ENCODE assay signal across 24 cellular contexts in genomic region chr17:32881054-32881453, GRCh38. TPM values are rescaled to one million over a fixed set of nuclear protein-coding genes. Genes with fewer than 3 reads are reported as not detected.
DNase-seq lines count a peak whose midpoint lies in the region; TF ChIP-seq lines count a peak whose summit lies in the region.
"Had no signal": no experiment of that assay in that cellular context is flagged by ENCODE, and none has a peak within 500 bp of the region (broad histone marks: within the 10 kb centered on the region; RNA-seq: fewer than 3 reads in every experiment).

No MANE protein-coding gene starts in this region.

- peaks cover 3 to 4% of the 10 kb centered on the region in 2 donors for H3K4me1 ChIP-seq in neuronal stem cell (ENCODE audit: control insufficient read depth in 2 of 2, insufficient read depth in 1 of 2, low read depth in 1 of 2, low read length in 2 of 2)
- peaks cover 0 to 10% (median 1%) of the 10 kb centered on the region in 4 donors for H3K4me1 ChIP-seq in Peyer's patch
- no peaks in the 10 kb centered on the region for H3K4me1 ChIP-seq in endodermal cell (ENCODE audit: control insufficient read depth, insufficient read depth, low read length)

- H2BK15ac ChIP-seq in neuronal stem cell (ENCODE audit: low read length): no peak overlapping the region

- DNase-seq in GM03348 (ENCODE audit: low spot score) (peak; percentile 35), NAMALWA (ENCODE audit: low spot score) (peak; percentile 10), SK-N-MC (ENCODE audit: low read depth, low spot score) (no peak), neuronal stem cell (ENCODE audit: low spot score) (no peak), Peyer's patch (no peak), SKM-1 (lab: John Stamatoyannopoulos, UW; ENCODE audit: unreplicated experiment) (no peak), endodermal cell (no peak)
- DNase-seq: activated CD4-positive, alpha-beta T cell treated with anti-CD3 and anti-CD28 coated beads, Interleukin-2, amount 50 U/mL, for 1 hour; CD8-positive, alpha-beta T cell; GDM1; H9; left ventricle myocardium superior; midbrain; natural killer cell; NCI-H1092 treated with DMSO at 0.1 percent for 48 hours; NCI-H2081; posterior cingulate gyrus; RPMI8226; stimulated activated CD8-positive, alpha-beta memory T cell treated with anti-CD3 and anti-CD28 coated beads, Interleukin-4, amount 100 ng/mL, for 48 hours; transverse colon had no signal

- no peak overlapping the region for H2BK120ac ChIP-seq in neuronal stem cell (ENCODE audit: low read depth, low read length)

- no peak overlapping the region for H3K18ac ChIP-seq in neuronal stem cell (ENCODE audit: low read length)

- no peak overlapping the region for H3K27ac Mint-ChIP-seq in endodermal cell
- H3K27ac Mint-ChIP-seq: activated naive CD4-positive, alpha-beta T cell treated with anti-CD3 and anti-CD28 coated beads, Interleukin-2, amount 50 U/mL, for 24 hours; activated T-helper 1 cell treated with anti-CD3 and anti-CD28 coated beads, Interleukin-12 subunit alpha, Interleukin-12 subunit beta, Interleukin-2, Interleukin-4 antibody, amounts not matched to agents 30 ng/mL and 10 ng/mL and 1 ng/mL, durations not matched to agents 14 hours and 24 hours and 36 hours; CD8-positive, alpha-beta T cell; H9; natural killer cell had no signal

- H3K4me3 ChIP-seq in SK-N-MC (peak overlapping the region; percentile 16; the same call in 1 of the 2 replicates), neuronal stem cell (ENCODE audit: low read length in 2 of 2) (no peak overlapping the region), Peyer's patch (no peak overlapping the region), endodermal cell (ENCODE audit: low read length) (no peak overlapping the region)
- H3K4me3 ChIP-seq: coronary artery, transverse colon had no signal

- no peak overlapping the region for H2AK5ac ChIP-seq in neuronal stem cell (ENCODE audit: low read depth, low read length)

- TF ChIP-seq POLR2A in Peyer's patch (IDR thresholded peaks at IDR 0.05): no peak

- H2AFZ ChIP-seq in neuronal stem cell (ENCODE audit: low read length): peak overlapping the region; percentile 86

- H3K36me3 ChIP-seq in SK-N-MC (ENCODE audit: insufficient read depth, low read length) (no peaks in the 10 kb centered on the region), neuronal stem cell (replicated peaks in 1 of 2; ENCODE audit: control insufficient read depth in 2 of 2, insufficient read depth in 2 of 2, low read length in 2 of 2) (no peaks in the 10 kb centered on the region), Peyer's patch (no peaks in the 10 kb centered on the region), endodermal cell (ENCODE audit: control insufficient read depth, insufficient read depth, low read length) (no peaks in the 10 kb centered on the region)
- H3K36me3 ChIP-seq: transverse colon had no signal

- H3K27ac ChIP-seq in SK-N-MC (peak overlapping the region; percentile 49; the same call in 1 of the 2 replicates), neuronal stem cell (replicated peaks; ENCODE audit: low read length) (no peak overlapping the region), Peyer's patch (no peak overlapping the region), endodermal cell (ENCODE audit: low read depth, low read length) (no peak overlapping the region)
- H3K27ac ChIP-seq: coronary artery, HL-60, transverse colon had no signal

- no peak overlapping the region for H4K8ac ChIP-seq in neuronal stem cell (ENCODE audit: low read depth, low read length)

- H3K4me2 ChIP-seq in neuronal stem cell (ENCODE audit: insufficient read depth, low read length, poor library complexity, severe bottlenecking): no peak overlapping the region

- H3K14ac ChIP-seq in neuronal stem cell (ENCODE audit: low read length): no peak overlapping the region

- no peak overlapping the region for H3K4ac ChIP-seq in neuronal stem cell (ENCODE audit: low read length)

- peaks cover 2% of the 10 kb centered on the region for H3K27me3 Mint-ChIP-seq in endodermal cell (ENCODE audit: insufficient read depth)

- no CpG with 5 or more reads among the region's 2 CpGs for WGBS in neuronal stem cell (ENCODE audit: extremely low coverage in 2 of 2, insufficient read length in 2 of 2, insufficient replicate concordance in 1 of 2), 2 donors
- 89 to 93% methylated on average over 2 of the region's 2 CpGs for WGBS in endodermal cell (ENCODE audit: insufficient coverage in 1 of 2, insufficient read length in 1 of 2), 2 experiments

- no peak overlapping the region for H4K91ac ChIP-seq in neuronal stem cell (ENCODE audit: low read depth, low read length, poor library complexity)

- H3K4me1 Mint-ChIP-seq in endodermal cell: peaks cover 10% of the 10 kb centered on the region

- H3K9ac ChIP-seq in SK-N-MC (ENCODE audit: insufficient read length): peak overlapping the region; percentile 39
- H3K9ac ChIP-seq in neuronal stem cell (ENCODE audit: low read depth, low read length, poor library complexity): no peak overlapping the region
- H3K9ac ChIP-seq in endodermal cell (ENCODE audit: extremely low read depth, low read length, poor library complexity, severe bottlenecking): no peak overlapping the region

- no peak overlapping the region for H2BK5ac ChIP-seq in neuronal stem cell (ENCODE audit: low read length)

- H3K4me3 Mint-ChIP-seq in endodermal cell: no peak overlapping the region
- H3K4me3 Mint-ChIP-seq: activated naive CD4-positive, alpha-beta T cell treated with anti-CD3 and anti-CD28 coated beads, Interleukin-2, amount 50 U/mL, for 24 hours; activated T-helper 1 cell treated with anti-CD3 and anti-CD28 coated beads, Interleukin-12 subunit alpha, Interleukin-12 subunit beta, Interleukin-2, Interleukin-4 antibody, amounts not matched to agents 30 ng/mL and 10 ng/mL and 1 ng/mL, durations not matched to agents 14 hours and 24 hours and 36 hours; CD8-positive, alpha-beta T cell; H9; natural killer cell had no signal

- no peak overlapping the region for H2BK12ac ChIP-seq in neuronal stem cell (ENCODE audit: low read length)

- H3K23ac ChIP-seq in neuronal stem cell (ENCODE audit: low read depth, low read length, poor library complexity): no peak overlapping the region

- no peaks in the 10 kb centered on the region for H3K36me3 Mint-ChIP-seq in endodermal cell (ENCODE audit: low read depth)
- H3K36me3 Mint-ChIP-seq: activated naive CD4-positive, alpha-beta T cell treated with anti-CD3 and anti-CD28 coated beads, Interleukin-2, amount 50 U/mL, for 24 hours; natural killer cell had no signal

- H3K9me3 ChIP-seq in SK-N-MC (ENCODE audit: low read depth, low read length): no peaks in the 10 kb centered on the region
- no peaks in the 10 kb centered on the region for H3K9me3 ChIP-seq in neuronal stem cell (replicated peaks in 1 of 2; ENCODE audit: control insufficient read depth in 2 of 2, insufficient read depth in 1 of 2, low read depth in 1 of 2, low read length in 2 of 2)
- H3K9me3 ChIP-seq in Peyer's patch: no peaks in the 10 kb centered on the region
- no peaks in the 10 kb centered on the region for H3K9me3 ChIP-seq in endodermal cell (ENCODE audit: control insufficient read depth, low read length)
- H3K9me3 ChIP-seq: transverse colon had no signal

- H3K27me3 ChIP-seq in neuronal stem cell (ENCODE audit: control insufficient read depth in 3 of 3, insufficient read depth in 3 of 3, low read depth in 1 of 3, low read length in 3 of 3) (peaks cover 0 to 37% (median 5%) of the 10 kb centered on the region in 3 experiments), Peyer's patch (no peaks in the 10 kb centered on the region), endodermal cell (ENCODE audit: control insufficient read depth, insufficient read depth, low read length, poor library complexity, severe bottlenecking) (no peaks in the 10 kb centered on the region)
- H3K27me3 ChIP-seq: transverse colon had no signal

- no peaks in the 10 kb centered on the region for H3K9me3 Mint-ChIP-seq in endodermal cell
- H3K9me3 Mint-ChIP-seq: activated naive CD4-positive, alpha-beta T cell treated with anti-CD3 and anti-CD28 coated beads, Interleukin-2, amount 50 U/mL, for 24 hours; activated T-helper 1 cell treated with anti-CD3 and anti-CD28 coated beads, Interleukin-12 subunit alpha, Interleukin-12 subunit beta, Interleukin-2, Interleukin-4 antibody, amounts not matched to agents 30 ng/mL and 10 ng/mL and 1 ng/mL, durations not matched to agents 14 hours and 24 hours and 36 hours; CD8-positive, alpha-beta T cell; H9; natural killer cell had no signal

- TF ChIP-seq CTCF in Peyer's patch (IDR thresholded peaks at IDR 0.05) (no peak), endodermal cell (conservative IDR thresholded peaks at IDR 0.05) (no peak)

- no peaks in the 10 kb centered on the region for H3K79me1 ChIP-seq in neuronal stem cell (ENCODE audit: low read depth, low read length)

RNA-seq across cellular contexts. Expression of gene MYO1D, which starts 4.1 kb away (rescaled TPM):
- polyA plus RNA-seq in neuronal stem cell (2013, experiment 1 of 2): 1.8 TPM
- 2.3 TPM for polyA plus RNA-seq in neuronal stem cell (2013, experiment 2 of 2)
- 100 to 1,000 TPM; 148 to 340 (median 328) TPM for total RNA-seq in Peyer's patch
- total RNA-seq in endodermal cell: 10 to 100 TPM; 42.9 to 43.7 TPM
- 10.5 TPM for polyA plus RNA-seq in endodermal cell (2013, experiment 1 of 2)
- 11.1 TPM for polyA plus RNA-seq in endodermal cell (2013, experiment 2 of 2)

RNA-seq across cellular contexts. Expression of gene TMEM98, which starts 46.9 kb away (rescaled TPM):
- 76.0 TPM for polyA plus RNA-seq in neuronal stem cell (2013, experiment 1 of 2)
- 73.5 TPM for polyA plus RNA-seq in neuronal stem cell (2013, experiment 2 of 2)
- 100 to 1,000 TPM in 3 of 4 donors, 10 to 100 TPM in 1; 54.5 to 351 (median 241) TPM for total RNA-seq in Peyer's patch
- total RNA-seq in endodermal cell: 100 to 1,000 TPM; 134 to 137 TPM
- polyA plus RNA-seq in endodermal cell (2013, experiment 1 of 2): 124 TPM
- 116 TPM for polyA plus RNA-seq in endodermal cell (2013, experiment 2 of 2)
- total RNA-seq: CD8-positive, alpha-beta T cell; natural killer cell had no signal

Comparison
In these comparisons a context has a peak if more than half of its experiments do, and no peak if none do; other contexts are left out.
1. DNase-seq: peak in GM03348 (single experiment) and NAMALWA (single experiment); none in SK-N-MC (single experiment), neuronal stem cell (single experiment), Peyer's patch (0 of 3), SKM-1 (single experiment) and endodermal cell (single experiment).